ENCODE assay signal across 16 cellular contexts in genomic region chr5:52838306-52839015, GRCh38. TPM values are rescaled to one million over a fixed set of nuclear protein-coding genes. Genes with fewer than 3 reads are reported as not detected.
DNase-seq lines count a peak whose midpoint lies in the region; TF ChIP-seq lines count a peak whose summit lies in the region.
"Had no signal": no experiment of that assay in that cellular context is flagged by ENCODE, and none has a peak within 500 bp of the region (broad histone marks: within the 10 kb centered on the region; RNA-seq: fewer than 3 reads in every experiment).

No MANE protein-coding gene starts in this region.

- POLR2A ChIA-PET in AG04450 (lab: Yijun Ruan, JAX): interaction anchor here (1.1 to 3.6 kb wide), 3 partner anchors 8 to 39 kb away, joined by 4 to 14 read pairs (median 6); no protein-coding TSS in a partner anchor

- H3K9me3 ChIP-seq in AG04450 (ENCODE audit: control insufficient read depth, insufficient read depth, low read length) (no peaks in the 10 kb centered on the region), esophagus squamous epithelium (no peaks in the 10 kb centered on the region)
- H3K9me3 ChIP-seq: testis had no signal

- peak overlapping the region; percentile 69 for H3K27ac ChIP-seq in AG04450 (ENCODE audit: low read depth, low read length)
- H3K27ac ChIP-seq in esophagus squamous epithelium: peak overlapping the region in 3 of 4 donors; percentile 47 to 72 (median 72)
- H3K27ac ChIP-seq in rectal smooth muscle tissue (ENCODE audit: low read depth, low read length): peak overlapping the region; percentile 84
- H3K27ac ChIP-seq: hepatocyte had no signal

- H3K4me3 ChIP-seq in AG04450 (ENCODE audit: low read depth, low read length) (no peak overlapping the region), esophagus squamous epithelium (no peak overlapping the region), rectal smooth muscle tissue (ENCODE audit: low read length) (no peak overlapping the region)
- H3K4me3 ChIP-seq: hepatocyte, lung, testis had no signal

- H3K27me3 ChIP-seq in AG04450 (ENCODE audit: control insufficient read depth, insufficient read depth, low read length): no peaks in the 10 kb centered on the region
- no peaks in the 10 kb centered on the region for H3K27me3 ChIP-seq in esophagus squamous epithelium
- no peaks in the 10 kb centered on the region for H3K27me3 ChIP-seq in rectal smooth muscle tissue (ENCODE audit: control insufficient read depth, insufficient read depth, low read length)
- H3K27me3 ChIP-seq: hepatocyte, testis had no signal

- H3K36me3 ChIP-seq in esophagus squamous epithelium (no peaks in the 10 kb centered on the region), rectal smooth muscle tissue (ENCODE audit: control insufficient read depth, insufficient read depth, low read length) (no peaks in the 10 kb centered on the region)

- TF ChIP-seq CTCF in AG04450 (IDR thresholded peaks at IDR 0.05; ENCODE audit: low read depth, low read length) (no peak), esophagus squamous epithelium (IDR thresholded peaks at IDR 0.05) (no peak)

- CTCF ChIA-PET in AG04450 (lab: Charles Lee): interaction anchor here (0.5 to 1.8 kb wide), 3 partner anchors 26 to 77 kb away, joined by 3 to 4 read pairs (median 3); no protein-coding TSS in a partner anchor

- WGBS in esophagus squamous epithelium, 2 donors: 35 to 44% methylated on average over 4 to 7 of the region's 7 CpGs

- DNase-seq in AG04450 (ENCODE audit: low read depth, low spot score) (no peak), M059J (ENCODE audit: low read depth) (peak; percentile 88), esophagus squamous epithelium (lab: John Stamatoyannopoulos, UW) (no peak), NCI-H128 (lab: John Stamatoyannopoulos, UW; ENCODE audit: unreplicated experiment) (no peak), GM03348 (ENCODE audit: low spot score) (no peak)
- DNase-seq in stimulated activated CD4-positive, alpha-beta T cell treated with anti-CD3 and anti-CD28 coated beads, Interleukin-15, amount 100 ng/mL, for 24 hours: no peak
- DNase-seq in activated naive CD4-positive, alpha-beta T cell (lab: John Stamatoyannopoulos, UW): no peak
- DNase-seq: activated CD4-positive, CD25-positive, alpha-beta regulatory T cell; activated CD8-positive, alpha-beta memory T cell treated with anti-CD3 and anti-CD28 coated beads, Interleukin-2, amount 10 ng/mL, durations not matched to agents 7 days and 5 days; activated naive CD4-positive, alpha-beta T cell treated with anti-CD3 and anti-CD28 coated beads for 36 hours; cerebellar nuclear complex; NCI-H1092 treated with DMSO at 0.1 percent for 48 hours; testis had no signal

- no peak overlapping the region for H3K9ac ChIP-seq in rectal smooth muscle tissue (ENCODE audit: low read length)

- H3K4me1 ChIP-seq in esophagus squamous epithelium (peaks cover 0 to 27% (median 0%) of the 10 kb centered on the region in 3 donors), rectal smooth muscle tissue (ENCODE audit: control insufficient read depth, insufficient read depth, low read length) (peaks cover 31% of the 10 kb centered on the region)
- H3K4me1 ChIP-seq: testis had no signal

- intact Hi-C loops in esophagus squamous epithelium (cut with DNase I): no loop called here

- TF ChIP-seq POLR2A in esophagus squamous epithelium (IDR thresholded peaks at IDR 0.05): no peak

RNA-seq across cellular contexts. Expression of gene ITGA1, which starts 50.7 kb away (rescaled TPM):
- polyA plus RNA-seq in AG04450 (2011; rRNA removed): 136 and 148 TPM in 2 replicates
- 179 and 290 TPM in 2 replicates for polyA minus RNA-seq in AG04450 (2011; rRNA and poly(A)+ RNA removed)
- total RNA-seq in M059J (2014; rRNA removed; shearing (Covaris generic)): 34.2 and 36.6 TPM in 2 replicates
- total RNA-seq in esophagus squamous epithelium: 10 to 100 TPM in 3 of 4 donors, 1 to 10 TPM in 1; 9.3 to 88.9 (median 17.6) TPM

RNA-seq across cellular contexts. Expression of gene PELO, which starts 50.7 kb away (rescaled TPM):
- 49.4 TPM in 2 replicates for polyA plus RNA-seq in AG04450 (2011; rRNA removed)
- polyA minus RNA-seq in AG04450 (2011; rRNA and poly(A)+ RNA removed): 62.8 and 85.1 TPM in 2 replicates
- total RNA-seq in M059J (2014; rRNA removed; shearing (Covaris generic)): 27.8 and 33.8 TPM in 2 replicates
- total RNA-seq in esophagus squamous epithelium: 10 to 100 TPM; 10.4 to 25.6 (median 14.6) TPM
